Comparison of ENCODE assay signal across 1 cellular context in the genomic region with DNA sequence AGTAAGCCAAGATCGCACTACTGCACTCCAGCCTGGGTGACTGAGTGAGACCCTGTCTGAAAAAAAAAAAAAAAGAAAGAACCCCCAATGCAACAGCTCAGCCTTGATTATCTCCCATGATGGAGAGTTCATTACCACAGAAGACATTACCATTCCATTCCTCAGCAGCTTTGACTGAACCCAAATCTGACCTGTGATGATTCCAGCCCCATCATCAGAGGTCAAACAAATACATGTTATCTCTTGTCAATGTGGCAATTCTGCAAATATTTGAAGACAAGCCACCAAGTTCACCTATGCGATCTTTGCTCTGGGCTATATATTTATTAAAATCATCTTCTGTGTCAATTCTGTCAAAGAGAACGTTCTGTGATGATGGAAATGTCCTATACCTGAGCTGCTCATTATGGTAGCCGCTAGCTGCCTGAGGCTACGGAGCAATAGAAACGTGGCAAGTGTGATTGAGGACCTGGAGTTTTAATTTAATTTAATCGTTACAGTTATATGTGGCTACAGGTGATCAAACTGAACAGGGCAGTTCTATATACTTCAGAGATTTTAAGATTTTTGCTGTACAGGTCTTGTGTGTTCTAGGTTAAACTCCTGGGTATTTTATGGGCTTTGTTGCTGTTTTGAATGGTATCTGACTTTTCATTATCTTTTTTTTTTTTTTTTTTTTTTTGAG.
A peak's percentile ranks its signal among the peaks of the same experiment; 100 is the strongest.
TF ChIP-seq lines count a peak whose summit lies in the region.

No MANE protein-coding gene starts in this region.

TF ChIP-seq in HepG2, 621 proteins besides CTCF, POLR2A, EP300 and RAD21 (continued from another document and continues in another):
- TF ChIP-seq THAP7 (CRISPR knock-in tag; IDR thresholded peaks at IDR 0.05) (no peak), ZKSCAN5 (CRISPR knock-in tag; IDR thresholded peaks at IDR 0.05) (no peak), ZKSCAN1 (IDR thresholded peaks at IDR 0.05; ENCODE audit: low read length) (no peak), ZNF136 (CRISPR knock-in tag; IDR thresholded peaks at IDR 0.05; ENCODE audit: low read depth) (no peak), ZNF468 (CRISPR knock-in tag; IDR thresholded peaks at IDR 0.05) (no peak), KLF12 (CRISPR knock-in tag; IDR thresholded peaks at IDR 0.05; ENCODE audit: borderline replicate concordance) (no peak), ZNF280B (CRISPR knock-in tag; IDR thresholded peaks at IDR 0.05; ENCODE audit: borderline replicate concordance) (no peak), CCDC6 (CRISPR knock-in tag; IDR thresholded peaks at IDR 0.05) (no peak), EED (CRISPR knock-in tag; IDR thresholded peaks at IDR 0.05) (no peak), KDM4B (CRISPR knock-in tag; IDR thresholded peaks at IDR 0.05) (no peak), HNF4A (CRISPR knock-in tag; IDR thresholded peaks at IDR 0.05) (peak; percentile 66), E2F5 (CRISPR knock-in tag; conservative IDR thresholded peaks at IDR 0.05) (no peak), ZNF510 (CRISPR knock-in tag; IDR thresholded peaks at IDR 0.05; ENCODE audit: low read depth) (no peak), TBP (CRISPR knock-in tag; IDR thresholded peaks at IDR 0.05) (no peak), HHEX (CRISPR knock-in tag; IDR thresholded peaks at IDR 0.05) (peak; percentile 94), MLX (CRISPR knock-in tag; IDR thresholded peaks at IDR 0.05) (peak; percentile 38; the same call in 1 of the 2 replicates), ZNF577 (CRISPR knock-in tag; IDR thresholded peaks at IDR 0.05; ENCODE audit: borderline replicate concordance, low read depth) (no peak), ZNF660 (CRISPR knock-in tag; IDR thresholded peaks at IDR 0.05; ENCODE audit: borderline replicate concordance, low read depth) (no peak), ZNF205 (CRISPR knock-in tag; IDR thresholded peaks at IDR 0.05) (0 out of 2 replicates have a peak, but pooled peaks have one; percentile 32), TP53 (CRISPR knock-in tag; conservative IDR thresholded peaks at IDR 0.05) (no peak), KLF15 (CRISPR knock-in tag; IDR thresholded peaks at IDR 0.05; ENCODE audit: borderline replicate concordance) (no peak), BRCA1 (CRISPR knock-in tag; IDR thresholded peaks at IDR 0.05) (no peak), PPARG (CRISPR knock-in tag; conservative IDR thresholded peaks at IDR 0.05) (peak; percentile 43; the same call in 1 of the 2 replicates), ZBTB37 (CRISPR knock-in tag; IDR thresholded peaks at IDR 0.05) (no peak), ZNF550 (CRISPR knock-in tag; IDR thresholded peaks at IDR 0.05; ENCODE audit: borderline replicate concordance) (no peak), ZNF101 (CRISPR knock-in tag; IDR thresholded peaks at IDR 0.05; ENCODE audit: borderline replicate concordance, low read depth) (no peak), KAT7 (CRISPR knock-in tag; IDR thresholded peaks at IDR 0.05; ENCODE audit: borderline replicate concordance) (no peak), FOXJ3 (CRISPR knock-in tag; IDR thresholded peaks at IDR 0.05; ENCODE audit: borderline replicate concordance) (no peak), ZNF749 (CRISPR knock-in tag; IDR thresholded peaks at IDR 0.05; ENCODE audit: borderline replicate concordance) (no peak), ZNF547 (CRISPR knock-in tag; IDR thresholded peaks at IDR 0.05) (no peak), ZNF703 (CRISPR knock-in tag; IDR thresholded peaks at IDR 0.05; ENCODE audit: borderline replicate concordance) (no peak), ZNF33A (CRISPR knock-in tag; IDR thresholded peaks at IDR 0.05; ENCODE audit: borderline replicate concordance) (no peak), ZNF879 (CRISPR knock-in tag; IDR thresholded peaks at IDR 0.05) (no peak), KDM5B (CRISPR knock-in tag; IDR thresholded peaks at IDR 0.05; ENCODE audit: borderline replicate concordance) (no peak), SNRNP70 (IDR thresholded peaks at IDR 0.05; ENCODE audit: low read depth, low read length) (no peak), PHF20 (CRISPR knock-in tag; IDR thresholded peaks at IDR 0.05) (no peak), ZNF180 (CRISPR knock-in tag; IDR thresholded peaks at IDR 0.05; ENCODE audit: borderline replicate concordance, low read depth) (no peak), TCF7 (IDR thresholded peaks at IDR 0.05; ENCODE audit: low read depth) (0 out of 2 replicates have a peak, but pooled peaks have one; percentile 11), ZSCAN21 (CRISPR knock-in tag; IDR thresholded peaks at IDR 0.05; ENCODE audit: borderline replicate concordance) (no peak), NR2F6 (IDR thresholded peaks at IDR 0.05) (peak; percentile 98), NR2F6 (CRISPR knock-in tag; IDR thresholded peaks at IDR 0.05) (peak; percentile 97), ZEB1 (IDR thresholded peaks at IDR 0.05; ENCODE audit: insufficient replicate concordance, low read depth) (no peak), SIN3A (IDR thresholded peaks at IDR 0.05; ENCODE audit: borderline replicate concordance, low read depth, low read length) (no peak), CHD2 (IDR thresholded peaks at IDR 0.05; ENCODE audit: low read depth, low read length) (no peak), FOSL1 (CRISPR knock-in tag; IDR thresholded peaks at IDR 0.05; ENCODE audit: borderline replicate concordance) (no peak), THAP11 (CRISPR knock-in tag; IDR thresholded peaks at IDR 0.05) (0 out of 2 replicates have a peak, but pooled peaks have one; percentile 17), ZNF282 (IDR thresholded peaks at IDR 0.05; ENCODE audit: partially characterized antibody) (no peak), SATB2 (CRISPR knock-in tag; IDR thresholded peaks at IDR 0.05) (no peak), ZNF570 (CRISPR knock-in tag; IDR thresholded peaks at IDR 0.05; ENCODE audit: borderline replicate concordance) (no peak), MTF2 (CRISPR knock-in tag; IDR thresholded peaks at IDR 0.05; ENCODE audit: borderline replicate concordance) (no peak)
- TF ChIP-seq, protein P1, sequence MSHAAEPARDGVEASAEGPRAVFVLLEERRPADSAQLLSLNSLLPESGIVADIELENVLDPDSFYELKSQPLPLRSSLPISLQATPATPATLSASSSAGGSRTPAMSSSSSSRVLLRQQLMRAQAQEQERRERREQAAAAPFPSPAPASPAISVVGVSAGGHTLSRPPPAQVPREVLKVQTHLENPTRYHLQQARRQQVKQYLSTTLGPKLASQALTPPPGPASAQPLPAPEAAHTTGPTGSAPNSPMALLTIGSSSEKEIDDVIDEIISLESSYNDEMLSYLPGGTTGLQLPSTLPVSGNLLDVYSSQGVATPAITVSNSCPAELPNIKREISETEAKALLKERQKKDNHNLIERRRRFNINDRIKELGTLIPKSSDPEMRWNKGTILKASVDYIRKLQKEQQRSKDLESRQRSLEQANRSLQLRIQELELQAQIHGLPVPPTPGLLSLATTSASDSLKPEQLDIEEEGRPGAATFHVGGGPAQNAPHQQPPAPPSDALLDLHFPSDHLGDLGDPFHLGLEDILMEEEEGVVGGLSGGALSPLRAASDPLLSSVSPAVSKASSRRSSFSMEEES (CRISPR knock-in tag; IDR thresholded peaks at IDR 0.05) = no peak
- TF ChIP-seq, protein P2, sequence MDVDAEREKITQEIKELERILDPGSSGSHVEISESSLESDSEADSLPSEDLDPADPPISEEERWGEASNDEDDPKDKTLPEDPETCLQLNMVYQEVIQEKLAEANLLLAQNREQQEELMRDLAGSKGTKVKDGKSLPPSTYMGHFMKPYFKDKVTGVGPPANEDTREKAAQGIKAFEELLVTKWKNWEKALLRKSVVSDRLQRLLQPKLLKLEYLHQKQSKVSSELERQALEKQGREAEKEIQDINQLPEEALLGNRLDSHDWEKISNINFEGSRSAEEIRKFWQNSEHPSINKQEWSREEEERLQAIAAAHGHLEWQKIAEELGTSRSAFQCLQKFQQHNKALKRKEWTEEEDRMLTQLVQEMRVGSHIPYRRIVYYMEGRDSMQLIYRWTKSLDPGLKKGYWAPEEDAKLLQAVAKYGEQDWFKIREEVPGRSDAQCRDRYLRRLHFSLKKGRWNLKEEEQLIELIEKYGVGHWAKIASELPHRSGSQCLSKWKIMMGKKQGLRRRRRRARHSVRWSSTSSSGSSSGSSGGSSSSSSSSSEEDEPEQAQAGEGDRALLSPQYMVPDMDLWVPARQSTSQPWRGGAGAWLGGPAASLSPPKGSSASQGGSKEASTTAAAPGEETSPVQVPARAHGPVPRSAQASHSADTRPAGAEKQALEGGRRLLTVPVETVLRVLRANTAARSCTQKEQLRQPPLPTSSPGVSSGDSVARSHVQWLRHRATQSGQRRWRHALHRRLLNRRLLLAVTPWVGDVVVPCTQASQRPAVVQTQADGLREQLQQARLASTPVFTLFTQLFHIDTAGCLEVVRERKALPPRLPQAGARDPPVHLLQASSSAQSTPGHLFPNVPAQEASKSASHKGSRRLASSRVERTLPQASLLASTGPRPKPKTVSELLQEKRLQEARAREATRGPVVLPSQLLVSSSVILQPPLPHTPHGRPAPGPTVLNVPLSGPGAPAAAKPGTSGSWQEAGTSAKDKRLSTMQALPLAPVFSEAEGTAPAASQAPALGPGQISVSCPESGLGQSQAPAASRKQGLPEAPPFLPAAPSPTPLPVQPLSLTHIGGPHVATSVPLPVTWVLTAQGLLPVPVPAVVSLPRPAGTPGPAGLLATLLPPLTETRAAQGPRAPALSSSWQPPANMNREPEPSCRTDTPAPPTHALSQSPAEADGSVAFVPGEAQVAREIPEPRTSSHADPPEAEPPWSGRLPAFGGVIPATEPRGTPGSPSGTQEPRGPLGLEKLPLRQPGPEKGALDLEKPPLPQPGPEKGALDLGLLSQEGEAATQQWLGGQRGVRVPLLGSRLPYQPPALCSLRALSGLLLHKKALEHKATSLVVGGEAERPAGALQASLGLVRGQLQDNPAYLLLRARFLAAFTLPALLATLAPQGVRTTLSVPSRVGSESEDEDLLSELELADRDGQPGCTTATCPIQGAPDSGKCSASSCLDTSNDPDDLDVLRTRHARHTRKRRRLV (CRISPR knock-in tag; IDR thresholded peaks at IDR 0.05) = no peak
- TF ChIP-seq, protein P3, sequence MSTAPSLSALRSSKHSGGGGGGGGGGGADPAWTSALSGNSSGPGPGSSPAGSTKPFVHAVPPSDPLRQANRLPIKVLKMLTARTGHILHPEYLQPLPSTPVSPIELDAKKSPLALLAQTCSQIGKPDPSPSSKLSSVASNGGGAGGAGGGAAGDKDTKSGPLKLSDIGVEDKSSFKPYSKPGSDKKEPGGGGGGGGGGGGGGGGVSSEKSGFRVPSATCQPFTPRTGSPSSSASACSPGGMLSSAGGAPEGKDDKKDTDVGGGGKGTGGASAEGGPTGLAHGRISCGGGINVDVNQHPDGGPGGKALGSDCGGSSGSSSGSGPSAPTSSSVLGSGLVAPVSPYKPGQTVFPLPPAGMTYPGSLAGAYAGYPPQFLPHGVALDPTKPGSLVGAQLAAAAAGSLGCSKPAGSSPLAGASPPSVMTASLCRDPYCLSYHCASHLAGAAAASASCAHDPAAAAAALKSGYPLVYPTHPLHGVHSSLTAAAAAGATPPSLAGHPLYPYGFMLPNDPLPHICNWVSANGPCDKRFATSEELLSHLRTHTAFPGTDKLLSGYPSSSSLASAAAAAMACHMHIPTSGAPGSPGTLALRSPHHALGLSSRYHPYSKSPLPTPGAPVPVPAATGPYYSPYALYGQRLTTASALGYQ (CRISPR knock-in tag; IDR thresholded peaks at IDR 0.05) = no peak
- TF ChIP-seq, protein P4, sequence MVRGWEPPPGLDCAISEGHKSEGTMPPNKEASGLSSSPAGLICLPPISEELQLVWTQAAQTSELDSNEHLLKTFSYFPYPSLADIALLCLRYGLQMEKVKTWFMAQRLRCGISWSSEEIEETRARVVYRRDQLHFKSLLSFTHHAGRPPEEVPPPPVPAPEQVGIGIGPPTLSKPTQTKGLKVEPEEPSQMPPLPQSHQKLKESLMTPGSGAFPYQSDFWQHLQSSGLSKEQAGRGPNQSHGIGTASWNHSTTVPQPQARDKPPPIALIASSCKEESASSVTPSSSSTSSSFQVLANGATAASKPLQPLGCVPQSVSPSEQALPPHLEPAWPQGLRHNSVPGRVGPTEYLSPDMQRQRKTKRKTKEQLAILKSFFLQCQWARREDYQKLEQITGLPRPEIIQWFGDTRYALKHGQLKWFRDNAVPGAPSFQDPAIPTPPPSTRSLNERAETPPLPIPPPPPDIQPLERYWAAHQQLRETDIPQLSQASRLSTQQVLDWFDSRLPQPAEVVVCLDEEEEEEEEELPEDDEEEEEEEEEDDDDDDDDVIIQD (CRISPR knock-in tag; IDR thresholded peaks at IDR 0.05; ENCODE audit: low read depth) = no peak
